9 cellular contexts compared by ENCODE assay signal in the genomic region with DNA sequence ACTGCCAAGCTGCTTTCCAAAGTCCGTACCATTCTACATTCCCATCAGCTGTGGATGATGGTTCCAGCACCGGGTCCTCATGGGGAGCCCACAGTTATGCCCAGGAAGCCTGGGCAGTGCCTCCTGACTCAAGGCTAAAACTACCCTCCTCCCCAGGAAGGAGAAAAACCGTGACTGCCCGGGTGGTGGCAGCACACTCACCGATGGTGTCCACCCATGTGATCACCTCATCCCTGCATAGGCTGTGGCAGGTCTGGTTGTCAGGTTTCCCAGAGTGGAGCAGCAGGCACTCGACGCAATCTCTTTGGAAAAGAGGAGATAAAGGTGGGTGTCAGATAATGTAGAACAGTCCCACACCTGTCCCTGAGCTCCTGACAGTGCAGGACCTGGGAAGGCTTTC. TPM values are rescaled to one million over a fixed set of nuclear protein-coding genes. Genes with fewer than 3 reads are reported as not detected.
DNase-seq lines count a peak whose midpoint lies in the region; ATAC-seq, FAIRE-seq and TF ChIP-seq lines count a peak whose summit lies in the region.
"Had no signal": no experiment of that assay in that cellular context is flagged by ENCODE, and none has a peak within 500 bp of the region (broad histone marks: within the 10 kb centered on the region; RNA-seq: fewer than 3 reads in every experiment).

No MANE protein-coding gene starts in this region.

- no peaks in the 10 kb centered on the region for H3K36me3 Mint-ChIP-seq in natural killer cell
- H3K36me3 Mint-ChIP-seq in natural killer cell treated with Interleukin-12 subunit alpha and Interleukin-12 subunit beta and Interleukin-15 and Interleukin-18, amount 100 ng/mL, for 72 hours, result no peaks in the 10 kb centered on the region
- H3K36me3 Mint-ChIP-seq in chondrocyte (ENCODE audit: low read depth), result peaks cover 47% of the 10 kb centered on the region
- H3K36me3 Mint-ChIP-seq in activated CD4-positive, alpha-beta T cell treated with anti-CD3 and anti-CD28 coated beads, Interleukin-2, amount 10 ng/mL, durations not matched to agents 24 days and 14 days (ENCODE audit: low read depth), result no peaks in the 10 kb centered on the region

- H3K9ac ChIP-seq in Loucy (ENCODE audit: low read depth, low read length, poor library complexity, severe bottlenecking), result no peak overlapping the region

- no peaks in the 10 kb centered on the region for H4K20me1 ChIP-seq in Loucy (ENCODE audit: insufficient read depth, low read length, poor library complexity, severe bottlenecking)

- H3K9me3 Mint-ChIP-seq in natural killer cell (no peaks in the 10 kb centered on the region), chondrocyte (ENCODE audit: low read depth) (no peaks in the 10 kb centered on the region)
- no peaks in the 10 kb centered on the region for H3K9me3 Mint-ChIP-seq in natural killer cell treated with Interleukin-12 subunit alpha and Interleukin-12 subunit beta and Interleukin-15 and Interleukin-18, amount 100 ng/mL, for 72 hours
- H3K9me3 Mint-ChIP-seq in activated CD4-positive, alpha-beta T cell treated with anti-CD3 and anti-CD28 coated beads, Interleukin-2, amount 10 ng/mL, durations not matched to agents 24 days and 14 days, result no peaks in the 10 kb centered on the region

- H3K36me3 ChIP-seq in Loucy (ENCODE audit: insufficient read depth, low read length) (no peaks in the 10 kb centered on the region), gastroesophageal sphincter (peaks cover 0 to 73% of the 10 kb centered on the region in 2 donors)

- peaks cover 0 to 5% of the 10 kb centered on the region in 2 donors for H3K4me1 Mint-ChIP-seq in natural killer cell
- no peaks in the 10 kb centered on the region for H3K4me1 Mint-ChIP-seq in natural killer cell treated with Interleukin-12 subunit alpha and Interleukin-12 subunit beta and Interleukin-15 and Interleukin-18, amount 100 ng/mL, for 72 hours (ENCODE audit: low read depth in 2 of 2)
- peaks cover 57% of the 10 kb centered on the region for H3K4me1 Mint-ChIP-seq in chondrocyte (ENCODE audit: low read depth)
- no peaks in the 10 kb centered on the region for H3K4me1 Mint-ChIP-seq in activated CD4-positive, alpha-beta T cell treated with anti-CD3 and anti-CD28 coated beads, Interleukin-2, amount 10 ng/mL, durations not matched to agents 24 days and 14 days

- no peak for DNase-seq in natural killer cell
- DNase-seq in natural killer cell treated with Interleukin-12 subunit alpha and Interleukin-12 subunit beta and Interleukin-15 and Interleukin-18, amount 100 ng/mL, for 72 hours (ENCODE audit: low spot score), result no peak
- DNase-seq in chondrocyte (ENCODE audit: low spot score), result no peak
- peak; percentile 72 for DNase-seq in urothelium cell line (ENCODE audit: low spot score)
- DNase-seq in activated effector memory CD4-positive, alpha-beta T cell treated with anti-CD3 and anti-CD28 coated beads, Interleukin-2, amount 50 U/mL, for 16 hours, result no peak
- DNase-seq in activated CD4-positive, alpha-beta T cell treated with anti-CD3 and anti-CD28 coated beads, Interleukin-2, amount 10 ng/mL, durations not matched to agents 24 days and 14 days, result no peak

- H3F3A ChIP-seq in Loucy (ENCODE audit: low read depth), result no peaks in the 10 kb centered on the region

- no peak overlapping the region for H3K4me2 ChIP-seq in Loucy (ENCODE audit: low read depth, low read length, poor library complexity, severe bottlenecking)

- H3K4me1 ChIP-seq in Loucy (ENCODE audit: insufficient read depth, low read length, poor library complexity, severe bottlenecking), result no peaks in the 10 kb centered on the region
- H3K4me1 ChIP-seq in gastroesophageal sphincter, result peaks cover 2 to 39% (median 16%) of the 10 kb centered on the region in 3 donors

- H3K9me2 ChIP-seq in Loucy (replicated peaks; ENCODE audit: low read depth, low read length), result no peaks in the 10 kb centered on the region

- H3K27me3 Mint-ChIP-seq in natural killer cell (ENCODE audit: low read depth in 2 of 2) (peaks cover 9 to 16% of the 10 kb centered on the region in 2 donors), chondrocyte (ENCODE audit: low read depth) (no peaks in the 10 kb centered on the region)
- H3K27me3 Mint-ChIP-seq in natural killer cell treated with Interleukin-12 subunit alpha and Interleukin-12 subunit beta and Interleukin-15 and Interleukin-18, amount 100 ng/mL, for 72 hours, result peaks cover 9 to 17% of the 10 kb centered on the region in 2 donors
- H3K27me3 Mint-ChIP-seq in activated CD4-positive, alpha-beta T cell treated with anti-CD3 and anti-CD28 coated beads, Interleukin-2, amount 10 ng/mL, durations not matched to agents 24 days and 14 days, result peaks cover 16% of the 10 kb centered on the region

- ATAC-seq in natural killer cell, result peak in 2 of 3 donors; percentile 46 to 53
- no peak for ATAC-seq in natural killer cell treated with Interleukin-12 subunit alpha and Interleukin-12 subunit beta and Interleukin-15 and Interleukin-18, amount 100 ng/mL, for 72 hours
- ATAC-seq in gastroesophageal sphincter, result no peak

- TF ChIP-seq CTCF in natural killer cell (IDR thresholded peaks at IDR 0.05) (no peak), Loucy (conservative IDR thresholded peaks at IDR 0.05; ENCODE audit: low read length) (peak; percentile 56), chondrocyte (IDR thresholded peaks at IDR 0.05) (peak; percentile 51), gastroesophageal sphincter (IDR thresholded peaks at IDR 0.05) (no peak)

- H3K27ac Mint-ChIP-seq in natural killer cell (no peak overlapping the region), chondrocyte (ENCODE audit: unreplicated experiment) (no peak overlapping the region)
- H3K27ac Mint-ChIP-seq in natural killer cell treated with Interleukin-12 subunit alpha and Interleukin-12 subunit beta and Interleukin-15 and Interleukin-18, amount 100 ng/mL, for 72 hours, result no peak overlapping the region
- no peak overlapping the region for H3K27ac Mint-ChIP-seq in activated CD4-positive, alpha-beta T cell treated with anti-CD3 and anti-CD28 coated beads, Interleukin-2, amount 10 ng/mL, durations not matched to agents 24 days and 14 days

- H3K4me3 Mint-ChIP-seq in natural killer cell, result no peak overlapping the region
- H3K4me3 Mint-ChIP-seq in natural killer cell treated with Interleukin-12 subunit alpha and Interleukin-12 subunit beta and Interleukin-15 and Interleukin-18, amount 100 ng/mL, for 72 hours, result no peak overlapping the region
- H3K4me3 Mint-ChIP-seq in chondrocyte (ENCODE audit: unreplicated experiment), result no peak overlapping the region
- no peak overlapping the region for H3K4me3 Mint-ChIP-seq in activated CD4-positive, alpha-beta T cell treated with anti-CD3 and anti-CD28 coated beads, Interleukin-2, amount 10 ng/mL, durations not matched to agents 24 days and 14 days

- H3K9me3 ChIP-seq in Loucy (ENCODE audit: insufficient read depth, low read depth, low read length) (no peaks in the 10 kb centered on the region), gastroesophageal sphincter (no peaks in the 10 kb centered on the region)

- FAIRE-seq in urothelium cell line (lab: Jason Lieb, UNC), result peak; percentile 13
- FAIRE-seq: colon had no signal

- WGBS in gastroesophageal sphincter (ENCODE audit: low coverage in 1 of 2), 2 donors, result 64% methylated on average over 7 of the region's 7 CpGs; no CpG with 5 or more reads in 1 of the 2 donors

- intact Hi-C loops in natural killer cell (cut with micrococcal nuclease), result loop anchor here (10.0 kb wide), 1 partner anchor 666 kb away; no protein-coding TSS in a partner anchor
- intact Hi-C loops in activated CD4-positive, alpha-beta T cell treated with anti-CD3 and anti-CD28 coated beads, Interleukin-2, amount 10 ng/mL, durations not matched to agents 24 days and 14 days (cut with micrococcal nuclease), result loop anchor here (10.0 kb wide), 1 partner anchor 396 kb away; no protein-coding TSS in a partner anchor

- H3K27me3 ChIP-seq in Loucy (ENCODE audit: insufficient read depth, low read length, poor library complexity, severe bottlenecking) (no peaks in the 10 kb centered on the region), gastroesophageal sphincter (no peaks in the 10 kb centered on the region)

- H3K27ac ChIP-seq in gastroesophageal sphincter, result no peak overlapping the region

- TF ChIP-seq POLR2A in gastroesophageal sphincter (IDR thresholded peaks at IDR 0.05), result no peak

- H2AFZ ChIP-seq in Loucy (ENCODE audit: low read length), result no peak overlapping the region; the same call in 1 of the 2 replicates

- no peak for TF ChIP-seq EP300 in gastroesophageal sphincter (IDR thresholded peaks at IDR 0.05)

- no peaks in the 10 kb centered on the region for H3K79me2 ChIP-seq in Loucy (ENCODE audit: insufficient read depth, low read length)

- H3K4me3 ChIP-seq in Loucy (ENCODE audit: low read length, poor library complexity, severe bottlenecking) (no peak overlapping the region), gastroesophageal sphincter (no peak overlapping the region)

RNA-seq across cellular contexts. Expression of gene UMPS, which starts 38.6 kb away (rescaled TPM):
- 10 to 100 TPM in 2 of 3 donors, 1 to 10 TPM in 1; 9.1 to 21.2 (median 12.2) TPM for total RNA-seq in natural killer cell
- total RNA-seq in natural killer cell treated with Interleukin-12 subunit alpha and Interleukin-12 subunit beta and Interleukin-15 and Interleukin-18, amount 100 ng/mL, for 72 hours, result 10 to 100 TPM; 42.0 to 56.7 TPM
- total RNA-seq in chondrocyte, result 16.6 to 24.0 TPM (median 19.4 TPM) in 3 replicates
- total RNA-seq in gastroesophageal sphincter, result 10 to 100 TPM; 18.5 to 24.3 (median 20.7) TPM
- total RNA-seq in activated CD4-positive, alpha-beta T cell treated with anti-CD3 and anti-CD28 coated beads, Interleukin-2, amount 10 ng/mL, durations not matched to agents 24 days and 14 days, result 54.5 and 65.6 TPM in 2 replicates

Comparison
In these comparisons a context has a peak if more than half of its experiments do, and no peak if none do; other contexts are left out.
1. ATAC-seq: peak in natural killer cell (2 of 3); none in natural killer cell treated with Interleukin-12 subunit alpha and Interleukin-12 subunit beta and Interleukin-15 and Interleukin-18, amount 100 ng/mL, for 72 hours (0 of 2) and gastroesophageal sphincter (single experiment).
2. CTCF ChIP-seq: peak in Loucy (single experiment) and chondrocyte (single experiment); none in natural killer cell (single experiment) and gastroesophageal sphincter (0 of 4).